In genomic region chr3:180538493-180538892, GRCh38 we compare ENCODE assay signal across 26 cellular contexts.
"Had no signal": no experiment of that assay in that cellular context is flagged by ENCODE, and none has a peak within 500 bp of the region (broad histone marks: within the 10 kb centered on the region; RNA-seq: fewer than 3 reads in every experiment).

No MANE protein-coding gene starts in this region.

- H3K36me3 ChIP-seq: colonic mucosa, esophagus squamous epithelium, gastrocnemius medialis, heart right ventricle, left lung, lower lobe of right lung had no signal

- H3K27me3 ChIP-seq: colonic mucosa, esophagus squamous epithelium, gastrocnemius medialis, heart right ventricle, left lung had no signal

- H3K9me3 ChIP-seq: colonic mucosa, esophagus squamous epithelium, gastrocnemius medialis, left lung, lower lobe of right lung, mucosa of descending colon had no signal

- H3K4me1 ChIP-seq: colonic mucosa, esophagus squamous epithelium, gastrocnemius medialis, heart right ventricle, left lung, lower lobe of right lung had no signal

- ATAC-seq: effector memory CD8-positive, alpha-beta T cell; esophagus mucosa; gastrocnemius medialis; heart right ventricle; left cardiac atrium; left lung; left ventricle myocardium superior; lower lobe of right lung; mucosa of descending colon had no signal

- H3K4me3 ChIP-seq: colonic mucosa, esophagus squamous epithelium, gastrocnemius medialis, heart right ventricle, left lung, lower lobe of right lung, mucosa of descending colon had no signal

- DNase-seq: colonic mucosa; cortex of kidney; effector CD8-positive, alpha-beta T cell; effector memory CD8-positive, alpha-beta T cell; endodermal cell; erythroblast; esophagus squamous epithelium; foreskin fibroblast; foreskin melanocyte; gastrocnemius medialis; glutamatergic neuron; head of caudate nucleus; heart right ventricle; hippocampal formation; left cardiac atrium; left lung; left ventricle myocardium superior; lower lobe of right lung; mesenchymal stem cell; mucosa of descending colon; naive B cell had no signal

- H3K27ac ChIP-seq: colonic mucosa, epithelial cell of prostate, esophagus squamous epithelium, gastrocnemius medialis, heart right ventricle, left lung, lower lobe of right lung had no signal

- FAIRE-seq: endometrium, islet of Langerhans, keratinocyte had no signal
